11 cellular contexts compared by ENCODE assay signal in genomic region chr4:186693159-186693815, GRCh38. TPM values are rescaled to one million over a fixed set of nuclear protein-coding genes. Genes with fewer than 3 reads are reported as not detected.
A peak's percentile ranks its signal among the peaks of the same experiment; 100 is the strongest.
DNase-seq lines count a peak whose midpoint lies in the region; ATAC-seq and TF ChIP-seq lines count a peak whose summit lies in the region.
"Had no signal": no experiment of that assay in that cellular context is flagged by ENCODE, and none has a peak within 500 bp of the region (broad histone marks: within the 10 kb centered on the region; RNA-seq: fewer than 3 reads in every experiment).

No MANE protein-coding gene starts in this region.

- no peak overlapping the region for H3K27ac Mint-ChIP-seq in activated T-cell treated with anti-CD3 and anti-CD28 coated beads, Interleukin-2, amount 50 U/mL, for 24 hours

- no peaks in the 10 kb centered on the region for H3K27me3 Mint-ChIP-seq in activated T-cell treated with anti-CD3 and anti-CD28 coated beads, Interleukin-2, amount 50 U/mL, for 24 hours
- H3K27me3 Mint-ChIP-seq: brain had no signal

- WGBS in mammary epithelial cell (ENCODE audit: low coverage, missing lambda C conversion rate): 56% methylated on average over 11 of the region's 17 CpGs
- 46 to 47% methylated on average over 17 of the region's 17 CpGs for WGBS in aorta, 2 donors

- no TSS peak for BruUV-seq in mammary epithelial cell (replicated peaks; lab: Mats Ljungman, UMichigan)

- in situ Hi-C loops in mammary epithelial cell (cut with MboI; ENCODE audit: low sequenced_read_pairs in 2 of 2): no loop called here

- no peak for TF ChIP-seq CTCF in mammary epithelial cell (conservative IDR thresholded peaks at IDR 0.05 in 1 of 2, IDR thresholded peaks at IDR 0.05 in 1 of 2; ENCODE audit: extremely low read depth in 1 of 2, insufficient read depth in 1 of 2, low read depth in 1 of 2, low read length in 2 of 2)

- H3K4me1 ChIP-seq in mammary epithelial cell (ENCODE audit: insufficient read depth, low read length): peaks cover 19% of the 10 kb centered on the region
- peaks cover 3 to 6% of the 10 kb centered on the region in 2 donors for H3K4me1 ChIP-seq in aorta (ENCODE audit: control insufficient read depth in 1 of 2, insufficient read depth in 2 of 2, low read length in 2 of 2)
- H3K4me1 ChIP-seq: BE2C had no signal

- H3K4me3 ChIP-seq in mammary epithelial cell (replicated peaks in 1 of 3; ENCODE audit: insufficient read depth in 1 of 3, low read depth in 2 of 3, low read length in 3 of 3) (peak overlapping the region in 1 of 3 experiments; percentile 6), aorta (ENCODE audit: low read length in 2 of 2) (no peak overlapping the region)

- H3K4me2 ChIP-seq in mammary epithelial cell (ENCODE audit: insufficient read depth, low read depth, low read length): peak overlapping the region; percentile 55

- peak overlapping the region; percentile 58 for H3K27ac ChIP-seq in mammary epithelial cell (ENCODE audit: insufficient read depth, low read depth, low read length)
- peak overlapping the region in 1 of 2 donors; percentile 4 for H3K27ac ChIP-seq in aorta (ENCODE audit: low read depth in 1 of 2, low read length in 2 of 2)

- no peaks in the 10 kb centered on the region for H3K9me3 ChIP-seq in mammary epithelial cell (replicated peaks; ENCODE audit: insufficient read depth, low read length)
- H3K9me3 ChIP-seq in aorta (ENCODE audit: control insufficient read depth, low read length): no peaks in the 10 kb centered on the region
- H3K9me3 ChIP-seq: BE2C had no signal

- peak; percentile 85 for ATAC-seq in left colon
- ATAC-seq in aorta (ENCODE audit: low FRiP score): peak; percentile 85
- ATAC-seq in GM21576 (IDR thresholded peaks at IDR 0.05; ENCODE audit: unreplicated experiment): no peak
- ATAC-seq in HG02938 (IDR thresholded peaks at IDR 0.05; ENCODE audit: unreplicated experiment): no peak
- ATAC-seq: WTC11 had no signal

- H2AFZ ChIP-seq in mammary epithelial cell (ENCODE audit: low read depth, low read length): no peak overlapping the region

- H3K27me3 ChIP-seq in mammary epithelial cell (ENCODE audit: insufficient read depth, low read length): no peaks in the 10 kb centered on the region
- H3K27me3 ChIP-seq in aorta (ENCODE audit: control insufficient read depth in 1 of 2, insufficient read depth in 2 of 2, low read length in 1 of 2): no peaks in the 10 kb centered on the region
- H3K27me3 ChIP-seq: BE2C had no signal

- H3K36me3 ChIP-seq in mammary epithelial cell (ENCODE audit: insufficient read depth, low read length): peaks cover 36% of the 10 kb centered on the region
- no peaks in the 10 kb centered on the region for H3K36me3 ChIP-seq in aorta (ENCODE audit: control insufficient read depth in 1 of 2, insufficient read depth in 2 of 2, low read length in 1 of 2)
- H3K36me3 ChIP-seq: BE2C had no signal

- peaks cover 3% of the 10 kb centered on the region for H3K9me3 Mint-ChIP-seq in activated T-cell treated with anti-CD3 and anti-CD28 coated beads, Interleukin-2, amount 50 U/mL, for 24 hours

- H3K4me1 Mint-ChIP-seq in activated T-cell treated with anti-CD3 and anti-CD28 coated beads, Interleukin-2, amount 50 U/mL, for 24 hours (ENCODE audit: low read depth): no peaks in the 10 kb centered on the region

- H3K4me3 Mint-ChIP-seq in activated T-cell treated with anti-CD3 and anti-CD28 coated beads, Interleukin-2, amount 50 U/mL, for 24 hours: no peak overlapping the region
- H3K4me3 Mint-ChIP-seq: brain, WTC11 had no signal

- dilution Hi-C loops in mammary epithelial cell (cut with HindIII; ENCODE audit: low sequenced_read_pairs): no loop called here

- peaks cover 98% of the 10 kb centered on the region for H3K79me2 ChIP-seq in mammary epithelial cell (ENCODE audit: insufficient read depth, low read length)

- DNase-seq in NCI-H345 (lab: John Stamatoyannopoulos, UW) (peak; percentile 66), NCI-H345 treated with DMSO at 0.1 percent for 48 hours (lab: John Stamatoyannopoulos, UW; ENCODE audit: unreplicated experiment) (no peak), mammary epithelial cell (peak; percentile 93), left colon (peak; percentile 66 to 75), aorta (peak; percentile 89 to 91)
- DNase-seq in activated T-cell treated with anti-CD3 and anti-CD28 coated beads, Interleukin-2, amount 50 U/mL, for 24 hours: no peak
- DNase-seq: BE2C had no signal

- H3K9ac ChIP-seq in mammary epithelial cell (ENCODE audit: insufficient read depth, low read length): no peak overlapping the region

- CTCF ChIA-PET in mammary epithelial cell (lab: Charles Lee; ENCODE audit: low non-redundant PET): no interaction called here

- no peaks in the 10 kb centered on the region for H3K36me3 Mint-ChIP-seq in activated T-cell treated with anti-CD3 and anti-CD28 coated beads, Interleukin-2, amount 50 U/mL, for 24 hours (ENCODE audit: low read depth)

- H4K20me1 ChIP-seq in mammary epithelial cell (ENCODE audit: insufficient read depth, low read length): peaks cover 22% of the 10 kb centered on the region

- intact Hi-C loops in mammary epithelial cell (cut with micrococcal nuclease): no loop called here
- intact Hi-C loops in left colon (cut with DNase I, micrococcal nuclease): no loop called here
- intact Hi-C loops in aorta (cut with DNase I): no loop called here

RNA-seq across cellular contexts. Expression of gene FAT1, which starts 30.4 kb away (rescaled TPM):
- total RNA-seq in mammary epithelial cell: 1,000 to 10,000 TPM in 1 of 2 donors, 100 to 1,000 TPM in 1; 773 to 1,267 TPM
- polyA plus RNA-seq in mammary epithelial cell: 307 TPM
- polyA minus RNA-seq in mammary epithelial cell: 1,946 TPM
- 100 to 1,000 TPM; 291 to 299 TPM for total RNA-seq in left colon
- 100 to 1,000 TPM in 1 of 2 donors, 10 to 100 TPM in 1; 95.3 to 106 TPM for total RNA-seq in aorta
- 10 to 100 TPM; 23.5 to 41.2 TPM for polyA plus RNA-seq in aorta

Comparison
In these comparisons a context has a peak if more than half of its experiments do, and no peak if none do; other contexts are left out.
1. DNase-seq: peak in NCI-H345 (single experiment), mammary epithelial cell (single experiment), left colon (2 of 2) and aorta (2 of 2); none in NCI-H345 treated with DMSO at 0.1 percent for 48 hours (single experiment) and activated T-cell treated with anti-CD3 and anti-CD28 coated beads, Interleukin-2, amount 50 U/mL, for 24 hours (single experiment).
2. ATAC-seq: peak in left colon (single experiment) and aorta (single experiment); none in GM21576 (single experiment) and HG02938 (single experiment).